Comparison of ENCODE assay signal across 9 cellular contexts in genomic region chrX:40177489-40177888, GRCh38.
DNase-seq lines count a peak whose midpoint lies in the region; ATAC-seq and TF ChIP-seq lines count a peak whose summit lies in the region.
"Had no signal": no experiment of that assay in that cellular context is flagged by ENCODE, and none has a peak within 500 bp of the region (broad histone marks: within the 10 kb centered on the region; RNA-seq: fewer than 3 reads in every experiment).

No MANE protein-coding gene starts in this region.

- no peak for ATAC-seq in stimulated activated memory B cell treated with anti-CD40 and anti-IgM and Interleukin-4, amounts not matched to agents 10 μg/mL and 1 μg/mL and 100 μg/mL, for 72 hours
- ATAC-seq in HG03432 (IDR thresholded peaks at IDR 0.05; ENCODE audit: unreplicated experiment) (no peak), GM21619 (IDR thresholded peaks at IDR 0.05; ENCODE audit: unreplicated experiment) (no peak), GM19324 (IDR thresholded peaks at IDR 0.05; ENCODE audit: low FRiP score, unreplicated experiment) (no peak)

- no peak overlapping the region for H2BK15ac ChIP-seq in H9 (ENCODE audit: low read depth, low read length)

- no peak overlapping the region for H2AFZ ChIP-seq in H9 (ENCODE audit: low read length)

- H3K9me3 ChIP-seq in H9 (ENCODE audit: control insufficient read depth, low read depth, low read length) (no peaks in the 10 kb centered on the region), Peyer's patch (no peaks in the 10 kb centered on the region)

- no peak for DNase-seq in H9
- no peak for DNase-seq in Peyer's patch
- no peak for DNase-seq in glutamatergic neuron
- no peak for DNase-seq in NK-92 treated with Interleukin-12 subunit alpha and Interleukin-12 subunit beta, amount 100 ng/mL, for 24 hours (lab: John Stamatoyannopoulos, UW)
- DNase-seq: amniotic stem cell had no signal

- H4K20me1 ChIP-seq in H9 (ENCODE audit: control insufficient read depth, insufficient read depth, insufficient read length): no peaks in the 10 kb centered on the region

- H3K4ac ChIP-seq in H9 (ENCODE audit: low read depth, low read length): no peak overlapping the region

- H3K4me2 ChIP-seq in H9 (ENCODE audit: insufficient read depth, insufficient read length, low read length): peak overlapping the region; percentile 94

- no peak for TF ChIP-seq CTCF in H9 (conservative IDR thresholded peaks at IDR 0.05)
- no peak for TF ChIP-seq CTCF in Peyer's patch (IDR thresholded peaks at IDR 0.05)
- no peak for TF ChIP-seq CTCF in glutamatergic neuron (IDR thresholded peaks at IDR 0.05; ENCODE audit: partially characterized antibody, unreplicated experiment)

- H3K36me3 ChIP-seq in Peyer's patch: no peaks in the 10 kb centered on the region

- H3K79me1 ChIP-seq in H9 (ENCODE audit: insufficient read depth, low read depth, low read length, poor library complexity, severe bottlenecking): no peaks in the 10 kb centered on the region

- peak overlapping the region; percentile 69 to 78; a peak in 3 of 5 replicates for H3K4me3 Mint-ChIP-seq in H9
- H3K4me3 Mint-ChIP-seq in glutamatergic neuron (ENCODE audit: unreplicated experiment): peak overlapping the region; percentile 74
- H3K4me3 Mint-ChIP-seq in stimulated activated memory B cell treated with anti-CD40 and anti-IgM and Interleukin-4, amounts not matched to agents 10 μg/mL and 1 μg/mL and 100 μg/mL, for 72 hours: peak overlapping the region; percentile 91

- no peak overlapping the region for H3K27ac Mint-ChIP-seq in H9
- peak overlapping the region; percentile 39 for H3K27ac Mint-ChIP-seq in glutamatergic neuron (ENCODE audit: unreplicated experiment)
- peak overlapping the region; percentile 99 for H3K27ac Mint-ChIP-seq in stimulated activated memory B cell treated with anti-CD40 and anti-IgM and Interleukin-4, amounts not matched to agents 10 μg/mL and 1 μg/mL and 100 μg/mL, for 72 hours

- H3K56ac ChIP-seq in H9 (ENCODE audit: insufficient read length, low read depth, low read length): peak overlapping the region; percentile 30

- no peak overlapping the region for H3K18ac ChIP-seq in H9 (ENCODE audit: insufficient read length, low read depth, low read length)

- H3K4me3 ChIP-seq in Peyer's patch: peak overlapping the region in 3 of 4 donors; percentile 58 to 72 (median 66)

- H3K27ac ChIP-seq in H9 (ENCODE audit: insufficient read length, low read depth, low read length) (no peak overlapping the region), Peyer's patch (peak overlapping the region; percentile 91 to 100 (median 99))

- H3K23ac ChIP-seq in H9 (ENCODE audit: insufficient read length, low read depth, low read length): no peak overlapping the region

- TF ChIP-seq POLR2A in Peyer's patch (IDR thresholded peaks at IDR 0.05): no peak

- peaks cover 11% of the 10 kb centered on the region; the same call in 1 of the 2 replicates for H3K27me3 ChIP-seq in H9 (ENCODE audit: insufficient read depth, low read length)
- H3K27me3 ChIP-seq in Peyer's patch: no peaks in the 10 kb centered on the region

- H2BK20ac ChIP-seq in H9 (ENCODE audit: low read depth, low read length, poor library complexity, severe bottlenecking): no peak overlapping the region

- no peak overlapping the region for H3K14ac ChIP-seq in H9 (ENCODE audit: insufficient read depth, low read length)

- H3K9me3 Mint-ChIP-seq in H9 (peaks cover 49 to 55% of the 10 kb centered on the region in 2 experiments), glutamatergic neuron (ENCODE audit: unreplicated experiment) (peaks cover 7% of the 10 kb centered on the region)
- H3K9me3 Mint-ChIP-seq in stimulated activated memory B cell treated with anti-CD40 and anti-IgM and Interleukin-4, amounts not matched to agents 10 μg/mL and 1 μg/mL and 100 μg/mL, for 72 hours: no peaks in the 10 kb centered on the region

- H4K8ac ChIP-seq in H9 (replicated peaks; ENCODE audit: insufficient read length, low read depth, low read length): no peak overlapping the region

- peaks cover 20 to 21% of the 10 kb centered on the region in 2 experiments for H3K4me1 Mint-ChIP-seq in H9
- H3K4me1 Mint-ChIP-seq in glutamatergic neuron (ENCODE audit: low read depth, unreplicated experiment): peaks cover 11% of the 10 kb centered on the region
- H3K4me1 Mint-ChIP-seq in stimulated activated memory B cell treated with anti-CD40 and anti-IgM and Interleukin-4, amounts not matched to agents 10 μg/mL and 1 μg/mL and 100 μg/mL, for 72 hours: peaks cover 40% of the 10 kb centered on the region

- no peak overlapping the region for H2BK12ac ChIP-seq in H9 (ENCODE audit: insufficient read length, low read depth, low read length)

- H3K4me1 ChIP-seq in H9 (ENCODE audit: insufficient read depth, low read length): no peaks in the 10 kb centered on the region; the same call in none of the 2 replicates
- H3K4me1 ChIP-seq in Peyer's patch: peaks cover 0 to 13% (median 0%) of the 10 kb centered on the region in 4 donors

- H2AK5ac ChIP-seq in H9 (ENCODE audit: insufficient read length, low read length): no peak overlapping the region

- peaks cover 4 to 9% (median 7%) of the 10 kb centered on the region in 3 experiments; a peak in 6 of 7 replicates for H3K36me3 Mint-ChIP-seq in H9 (ENCODE audit: insufficient read depth in 1 of 3, low read depth in 3 of 3)
- no peaks in the 10 kb centered on the region for H3K36me3 Mint-ChIP-seq in glutamatergic neuron (ENCODE audit: unreplicated experiment)
- H3K36me3 Mint-ChIP-seq in stimulated activated memory B cell treated with anti-CD40 and anti-IgM and Interleukin-4, amounts not matched to agents 10 μg/mL and 1 μg/mL and 100 μg/mL, for 72 hours: no peaks in the 10 kb centered on the region

- no peaks in the 10 kb centered on the region for H3K79me2 ChIP-seq in H9 (ENCODE audit: insufficient read depth, low read length)

- H3K23me2 ChIP-seq in H9 (ENCODE audit: insufficient read length, low read depth, low read length, poor library complexity, severe bottlenecking): peaks cover 22% of the 10 kb centered on the region

- H4K91ac ChIP-seq in H9 (ENCODE audit: insufficient read length, low read depth, low read length): no peak overlapping the region

- WGBS in H9 (ENCODE audit: extremely low coverage, insufficient read length, low lambda C conversion rate): no CpG with 5 or more reads among the region's 2 CpGs

- H2BK120ac ChIP-seq in H9 (ENCODE audit: low read depth, low read length, poor library complexity, severe bottlenecking): no peak overlapping the region

- H4K5ac ChIP-seq in H9 (ENCODE audit: insufficient read length, low read depth, low read length): no peak overlapping the region

- no peak overlapping the region for H3T11ph ChIP-seq in H9 (ENCODE audit: low read length)

- no peak overlapping the region for H3K9ac ChIP-seq in H9 (ENCODE audit: extremely low read depth, insufficient read length, low read length)

- peaks cover 49% of the 10 kb centered on the region for H3K27me3 Mint-ChIP-seq in H9 (ENCODE audit: low read depth)
- H3K27me3 Mint-ChIP-seq in glutamatergic neuron (ENCODE audit: unreplicated experiment): peaks cover 1% of the 10 kb centered on the region
- no peaks in the 10 kb centered on the region for H3K27me3 Mint-ChIP-seq in stimulated activated memory B cell treated with anti-CD40 and anti-IgM and Interleukin-4, amounts not matched to agents 10 μg/mL and 1 μg/mL and 100 μg/mL, for 72 hours

- H2BK5ac ChIP-seq in H9 (ENCODE audit: insufficient read length, low read length): no peak overlapping the region

Comparison
In these comparisons a context has a peak if more than half of its experiments do, and no peak if none do; other contexts are left out.
1. H3K27ac Mint-ChIP-seq: peak in glutamatergic neuron (single experiment) and stimulated activated memory B cell treated with anti-CD40 and anti-IgM and Interleukin-4, amounts not matched to agents 10 μg/mL and 1 μg/mL and 100 μg/mL, for 72 hours (single experiment); none in H9 (0 of 3).
2. Peak in every context shown above with its lines, with median percentiles within 50 percentile points of each other: H3K4me3 Mint-ChIP-seq.